In genomic region chr15:61169904-61170695, GRCh38 we compare ENCODE assay signal across 10 cellular contexts. TPM values are rescaled to one million over a fixed set of nuclear protein-coding genes. Genes with fewer than 3 reads are reported as not detected.
DNase-seq lines count a peak whose midpoint lies in the region; ATAC-seq and TF ChIP-seq lines count a peak whose summit lies in the region.
"Had no signal": no experiment of that assay in that cellular context is flagged by ENCODE, and none has a peak within 500 bp of the region (broad histone marks: within the 10 kb centered on the region; RNA-seq: fewer than 3 reads in every experiment).

No MANE protein-coding gene starts in this region.

- H3K4me1 Mint-ChIP-seq in activated CD8-positive, alpha-beta memory T cell treated with anti-CD3 and anti-CD28 coated beads, Interleukin-2, amount 10 ng/mL, durations not matched to agents 7 days and 5 days: peaks cover 24% of the 10 kb centered on the region
- peaks cover 16% of the 10 kb centered on the region for H3K4me1 Mint-ChIP-seq in activated CD8-positive, alpha-beta T cell treated with anti-CD3 and anti-CD28 coated beads for 36 hours (ENCODE audit: low read depth)

- CTCF ChIA-PET in activated CD8-positive, alpha-beta memory T cell treated with anti-CD3 and anti-CD28 coated beads, Interleukin-2, amount 10 ng/mL, durations not matched to agents 7 days and 5 days (lab: Charles Lee): interaction anchor here (1.0 to 4.2 kb wide), 4 partner anchors 11 to 665 kb away, joined by 3 to 31 read pairs (median 16); no protein-coding TSS in a partner anchor
- CTCF ChIA-PET in activated CD8-positive, alpha-beta T cell treated with anti-CD3 and anti-CD28 coated beads for 36 hours (lab: Charles Lee): interaction anchor here (0.7 to 2.7 kb wide), 5 partner anchors 10 to 666 kb away, joined by 3 to 10 read pairs (median 5); no protein-coding TSS in a partner anchor

- H3K36me3 Mint-ChIP-seq in activated CD8-positive, alpha-beta memory T cell treated with anti-CD3 and anti-CD28 coated beads, Interleukin-2, amount 10 ng/mL, durations not matched to agents 7 days and 5 days: no peaks in the 10 kb centered on the region
- no peaks in the 10 kb centered on the region for H3K36me3 Mint-ChIP-seq in activated CD8-positive, alpha-beta T cell treated with anti-CD3 and anti-CD28 coated beads for 36 hours (ENCODE audit: low read depth)

- peak overlapping the region; percentile 2 for H3K4me3 Mint-ChIP-seq in activated CD8-positive, alpha-beta memory T cell treated with anti-CD3 and anti-CD28 coated beads, Interleukin-2, amount 10 ng/mL, durations not matched to agents 7 days and 5 days
- no peak overlapping the region for H3K4me3 Mint-ChIP-seq in activated CD8-positive, alpha-beta T cell treated with anti-CD3 and anti-CD28 coated beads for 36 hours

- peaks cover 25% of the 10 kb centered on the region for H3K27me3 Mint-ChIP-seq in activated CD8-positive, alpha-beta memory T cell treated with anti-CD3 and anti-CD28 coated beads, Interleukin-2, amount 10 ng/mL, durations not matched to agents 7 days and 5 days
- H3K27me3 Mint-ChIP-seq in activated CD8-positive, alpha-beta T cell treated with anti-CD3 and anti-CD28 coated beads for 36 hours: peaks cover 13% of the 10 kb centered on the region

- peak overlapping the region; percentile 84 for H3K27ac Mint-ChIP-seq in activated CD8-positive, alpha-beta memory T cell treated with anti-CD3 and anti-CD28 coated beads, Interleukin-2, amount 10 ng/mL, durations not matched to agents 7 days and 5 days
- no peak overlapping the region for H3K27ac Mint-ChIP-seq in activated CD8-positive, alpha-beta T cell treated with anti-CD3 and anti-CD28 coated beads for 36 hours

- TF ChIP-seq CTCF in activated CD8-positive, alpha-beta T cell treated with anti-CD3 and anti-CD28 coated beads for 36 hours (IDR thresholded peaks at IDR 0.05): no peak
- TF ChIP-seq CTCF in lower leg skin (IDR thresholded peaks at IDR 0.05): no peak

- POLR2A ChIA-PET in activated CD8-positive, alpha-beta T cell treated with anti-CD3 and anti-CD28 coated beads for 36 hours (lab: Charles Lee): interaction anchor here (0.9 to 1.2 kb wide), 2 partner anchors 8 to 10 kb away, joined by 3 to 4 read pairs; no protein-coding TSS in a partner anchor

- TF ChIP-seq POLR2A in lower leg skin (IDR thresholded peaks at IDR 0.05): no peak

- peak; percentile 76 for DNase-seq in activated CD8-positive, alpha-beta memory T cell treated with anti-CD3 and anti-CD28 coated beads, Interleukin-2, amount 10 ng/mL, durations not matched to agents 7 days and 5 days
- no peak for DNase-seq in activated CD8-positive, alpha-beta memory T cell treated with anti-CD3 and anti-CD28 coated beads, Interleukin-2, amount 50 U/mL, for 4 hours
- peak; percentile 16 for DNase-seq in activated CD8-positive, alpha-beta T cell treated with anti-CD3 and anti-CD28 coated beads for 36 hours
- DNase-seq in stimulated activated CD8-positive, alpha-beta memory T cell treated with anti-CD3 and anti-CD28 coated beads, Interleukin-4, amount 100 ng/mL, for 48 hours: peak; percentile 25
- no peak for DNase-seq in lower leg skin (ENCODE audit: low spot score in 2 of 2)
- no peak for DNase-seq in NCI-H1105 treated with DMSO at 0.1 percent for 48 hours (lab: John Stamatoyannopoulos, UW)
- DNase-seq: activated CD8-positive, alpha-beta memory T cell treated with anti-CD3 and anti-CD28 coated beads for 24 hours had no signal

- ATAC-seq in activated CD8-positive, alpha-beta memory T cell treated with anti-CD3 and anti-CD28 coated beads, Interleukin-2, amount 10 ng/mL, durations not matched to agents 7 days and 5 days: peak; percentile 92
- ATAC-seq in HG03378 (IDR thresholded peaks at IDR 0.05; ENCODE audit: unreplicated experiment) (peak; percentile 64), GM21737 (IDR thresholded peaks at IDR 0.05; ENCODE audit: unreplicated experiment) (no peak)
- peak; percentile 79 for ATAC-seq in activated CD8-positive, alpha-beta T cell treated with anti-CD3 and anti-CD28 coated beads for 36 hours
- ATAC-seq: Panc1 had no signal

- H3K4me3 ChIP-seq in lower leg skin (ENCODE audit: low read depth, poor library complexity, severe bottlenecking): no peak overlapping the region

- intact Hi-C loops in activated CD8-positive, alpha-beta T cell treated with anti-CD3 and anti-CD28 coated beads for 36 hours (cut with micrococcal nuclease): loop anchor here (5.0 kb wide), 1 partner anchor 667 kb away; no protein-coding TSS in a partner anchor
- intact Hi-C loops in lower leg skin (cut with DNase I; ENCODE audit: low total_unique reads): no loop called here

- H3K9me3 Mint-ChIP-seq in activated CD8-positive, alpha-beta memory T cell treated with anti-CD3 and anti-CD28 coated beads, Interleukin-2, amount 10 ng/mL, durations not matched to agents 7 days and 5 days (ENCODE audit: low read depth): peaks cover 2% of the 10 kb centered on the region
- peaks cover 3% of the 10 kb centered on the region for H3K9me3 Mint-ChIP-seq in activated CD8-positive, alpha-beta T cell treated with anti-CD3 and anti-CD28 coated beads for 36 hours

- WGBS in lower leg skin, 2 donors: 90 to 92% methylated on average over 9 of the region's 9 CpGs

RNA-seq across cellular contexts. Expression of gene RORA, which starts 59.0 kb away (rescaled TPM):
- 10 to 100 TPM; 54.8 to 62.5 TPM for total RNA-seq in activated CD8-positive, alpha-beta memory T cell treated with anti-CD3 and anti-CD28 coated beads, Interleukin-2, amount 10 ng/mL, durations not matched to agents 7 days and 5 days
- total RNA-seq in activated CD8-positive, alpha-beta T cell treated with anti-CD3 and anti-CD28 coated beads for 36 hours: 10 to 100 TPM; 23.6 to 24.3 TPM
- 100 to 1,000 TPM; 445 to 572 (median 507) TPM for total RNA-seq in lower leg skin

Comparison
In these comparisons a context has a peak if more than half of its experiments do, and no peak if none do; other contexts are left out.
1. DNase-seq: peak in activated CD8-positive, alpha-beta memory T cell treated with anti-CD3 and anti-CD28 coated beads, Interleukin-2, amount 10 ng/mL, durations not matched to agents 7 days and 5 days (single experiment), activated CD8-positive, alpha-beta T cell treated with anti-CD3 and anti-CD28 coated beads for 36 hours (single experiment) and stimulated activated CD8-positive, alpha-beta memory T cell treated with anti-CD3 and anti-CD28 coated beads, Interleukin-4, amount 100 ng/mL, for 48 hours (single experiment); none in activated CD8-positive, alpha-beta memory T cell treated with anti-CD3 and anti-CD28 coated beads, Interleukin-2, amount 50 U/mL, for 4 hours (single experiment), lower leg skin (0 of 2) and NCI-H1105 treated with DMSO at 0.1 percent for 48 hours (single experiment).
2. RNA of gene RORA, which starts 59.0 kb away (total RNA-seq): 445 to 572 TPM in lower leg skin; 54.8 to 62.5 TPM in activated CD8-positive, alpha-beta memory T cell treated with anti-CD3 and anti-CD28 coated beads, Interleukin-2, amount 10 ng/mL, durations not matched to agents 7 days and 5 days and 23.6 to 24.3 TPM in activated CD8-positive, alpha-beta T cell treated with anti-CD3 and anti-CD28 coated beads for 36 hours; every median in the first group is over 4 times any median in the second.